Comparison of ENCODE assay signal across 11 cellular contexts in the genomic region with DNA sequence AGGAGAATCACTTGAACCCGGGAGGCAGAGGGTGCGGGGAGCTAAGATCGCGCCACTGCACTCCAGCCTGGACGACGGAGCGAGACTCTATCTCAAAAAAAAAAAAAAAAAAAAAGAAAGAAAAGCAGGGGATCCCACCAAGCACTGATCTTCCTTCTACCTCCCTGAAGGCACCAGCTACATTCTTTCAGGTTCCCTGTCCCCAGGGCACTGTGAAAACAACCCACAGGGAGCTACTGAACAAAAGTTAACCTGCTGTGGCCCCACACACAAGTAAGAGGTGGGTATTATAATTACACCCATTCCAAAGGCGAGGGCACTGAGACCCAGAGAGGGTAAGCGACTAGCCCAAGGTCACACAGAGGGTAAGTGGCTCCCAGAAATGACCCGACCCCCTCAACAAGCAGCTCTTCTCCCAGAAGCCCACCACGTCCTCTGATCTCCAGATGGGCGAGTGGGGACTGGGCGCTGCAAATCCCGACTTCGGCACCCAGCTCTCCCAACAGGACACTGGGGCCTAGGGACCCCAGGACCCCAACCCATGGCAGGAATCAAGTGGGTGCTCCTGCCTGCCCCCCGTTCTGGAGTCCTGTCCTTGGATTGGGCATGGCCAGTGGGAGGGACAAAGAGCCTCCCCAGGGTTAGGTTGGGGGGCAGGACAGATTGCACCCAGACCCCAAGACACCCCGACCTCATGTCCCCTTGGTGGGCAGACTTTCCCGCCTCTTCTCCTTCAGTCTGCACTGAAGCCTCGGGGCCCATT. TPM values are rescaled to one million over a fixed set of nuclear protein-coding genes. Genes with fewer than 3 reads are reported as not detected.
DNase-seq lines count a peak whose midpoint lies in the region; ATAC-seq and TF ChIP-seq lines count a peak whose summit lies in the region.
"Had no signal": no experiment of that assay in that cellular context is flagged by ENCODE, and none has a peak within 500 bp of the region (broad histone marks: within the 10 kb centered on the region; RNA-seq: fewer than 3 reads in every experiment).

No MANE protein-coding gene starts in this region.

- peak overlapping the region; percentile 97 for H3K4me2 ChIP-seq in DOHH2 (ENCODE audit: low read length)

- no peak for TF ChIP-seq EP300 in suprapubic skin (IDR thresholded peaks at IDR 0.05)

- TF ChIP-seq CTCF in DOHH2 (IDR thresholded peaks at IDR 0.05; ENCODE audit: low read depth, low read length, poor library complexity, severe bottlenecking) (no peak), GM13977 (IDR thresholded peaks at IDR 0.05; ENCODE audit: extremely low read depth, insufficient read depth, missing control alignments) (no peak), suprapubic skin (IDR thresholded peaks at IDR 0.05) (no peak)

- H4K20me1 ChIP-seq in DOHH2 (ENCODE audit: control insufficient read depth, insufficient read depth, low read depth, low read length), result peaks cover 9% of the 10 kb centered on the region; the same call in 1 of the 2 replicates

- DNase-seq in T-helper 17 cell (no peak), immature natural killer cell (no peak), GM13977 (ENCODE audit: low spot score) (no peak), H4 (ENCODE audit: low spot score) (no peak), DMS153 treated with DMSO at 0.1 percent for 48 hours (lab: John Stamatoyannopoulos, UW; ENCODE audit: unreplicated experiment) (no peak), suprapubic skin (ENCODE audit: low spot score in 2 of 2) (no peak)
- DNase-seq: cerebellar nuclear complex had no signal

- H3K36me3 ChIP-seq in ACC112 (ENCODE audit: insufficient read depth, low read length) (no peaks in the 10 kb centered on the region), DOHH2 (ENCODE audit: control insufficient read depth, low read length) (peaks cover 44% of the 10 kb centered on the region), suprapubic skin (no peaks in the 10 kb centered on the region)
- H3K36me3 ChIP-seq: right atrium auricular region had no signal

- H3K4me3 ChIP-seq in ACC112 (ENCODE audit: low read depth, low read length) (peak overlapping the region; percentile 95; the same call in 1 of the 2 replicates), DOHH2 (ENCODE audit: low read length) (peak overlapping the region; percentile 88), suprapubic skin (no peak overlapping the region)
- H3K4me3 ChIP-seq: right atrium auricular region had no signal

- ATAC-seq in T-helper 17 cell, result no peak

- H3K27me3 ChIP-seq in ACC112 (ENCODE audit: insufficient read depth, low read length) (no peaks in the 10 kb centered on the region), DOHH2 (ENCODE audit: control insufficient read depth, low read length) (no peaks in the 10 kb centered on the region), suprapubic skin (no peaks in the 10 kb centered on the region)
- H3K27me3 ChIP-seq: right atrium auricular region had no signal

- H3K79me2 ChIP-seq in ACC112 (ENCODE audit: control insufficient read depth, insufficient read depth, low read length, unreplicated experiment), result peaks cover 59% of the 10 kb centered on the region
- peaks cover 75% of the 10 kb centered on the region for H3K79me2 ChIP-seq in DOHH2 (ENCODE audit: control insufficient read depth, low read length)

- H2AFZ ChIP-seq in ACC112 (ENCODE audit: low read length, unreplicated experiment), result no peak overlapping the region

- 88% methylated on average over 15 of the region's 19 CpGs for WGBS in suprapubic skin

- H3K27ac ChIP-seq in ACC112 (ENCODE audit: low read depth, low read length) (no peak overlapping the region), DOHH2 (ENCODE audit: low read depth, low read length) (no peak overlapping the region), suprapubic skin (no peak overlapping the region)
- H3K27ac ChIP-seq: KMS-11, right atrium auricular region had no signal

- no peaks in the 10 kb centered on the region for H3K9me3 Mint-ChIP-seq in immature natural killer cell

- H3K9me2 ChIP-seq in DOHH2 (replicated peaks; ENCODE audit: control insufficient read depth, low read length), result no peaks in the 10 kb centered on the region

- H3K27me3 Mint-ChIP-seq in T-helper 17 cell, result no peaks in the 10 kb centered on the region
- peaks cover 0 to 7% (median 0%) of the 10 kb centered on the region in 3 donors for H3K27me3 Mint-ChIP-seq in immature natural killer cell (ENCODE audit: low read depth in 3 of 3)

- no peaks in the 10 kb centered on the region for H3K9me3 ChIP-seq in DOHH2 (ENCODE audit: control insufficient read depth, insufficient read depth, low read length)
- H3K9me3 ChIP-seq in T-helper 17 cell (ENCODE audit: control insufficient read depth, low read length, poor library complexity, severe bottlenecking), result no peaks in the 10 kb centered on the region
- H3K9me3 ChIP-seq in suprapubic skin, result no peaks in the 10 kb centered on the region
- H3K9me3 ChIP-seq: right atrium auricular region had no signal

- H3K4me1 Mint-ChIP-seq in T-helper 17 cell (peaks cover 17% of the 10 kb centered on the region), immature natural killer cell (peaks cover 18 to 20% of the 10 kb centered on the region in 2 donors)

- H3K27ac Mint-ChIP-seq in T-helper 17 cell (peak overlapping the region; percentile 89), immature natural killer cell (peak overlapping the region in 5 of 6 donors; percentile 23 to 83 (median 53))

- H3F3A ChIP-seq in DOHH2 (ENCODE audit: control insufficient read depth, insufficient read depth), result no peaks in the 10 kb centered on the region

- H3K4me1 ChIP-seq in ACC112 (ENCODE audit: control insufficient read depth, insufficient read depth, low read length, unreplicated experiment), result peaks cover 7% of the 10 kb centered on the region
- H3K4me1 ChIP-seq in DOHH2 (ENCODE audit: control insufficient read depth, low read length), result peaks cover 37% of the 10 kb centered on the region
- H3K4me1 ChIP-seq in suprapubic skin, result peaks cover 14% of the 10 kb centered on the region

- in situ Hi-C loops in GM13977 (cut with MboI; ENCODE audit: low pct_unique_long_range_greater_than_20kb, low sequenced_read_pairs, unreplicated experiment), result no loop called here

- TF ChIP-seq POLR2A in suprapubic skin (IDR thresholded peaks at IDR 0.05), result no peak

- H3K36me3 Mint-ChIP-seq in T-helper 17 cell (ENCODE audit: low read depth) (no peaks in the 10 kb centered on the region), immature natural killer cell (no peaks in the 10 kb centered on the region)

- H3K4me3 Mint-ChIP-seq in T-helper 17 cell (peak overlapping the region; percentile 87), immature natural killer cell (peak overlapping the region; percentile 46 to 91 (median 66))

RNA-seq across cellular contexts. Expression of a gene that starts 2.4 kb away (rescaled TPM):
- 10 to 100 TPM; 13.1 to 16.0 TPM for total RNA-seq in T-helper 17 cell
- 1 to 10 TPM; 4.6 to 8.4 (median 5.0) TPM for polyA plus RNA-seq in immature natural killer cell
- total RNA-seq in H4 (2014; rRNA removed; shearing (Covaris generic)), result 64.3 and 86.4 TPM in 2 replicates
- 10 to 100 TPM; 17.1 to 26.8 (median 24.7) TPM for total RNA-seq in suprapubic skin

RNA-seq across cellular contexts. Expression of a gene that starts 21.5 kb away (rescaled TPM):
- total RNA-seq in T-helper 17 cell, result 100 to 1,000 TPM; 120 to 135 TPM
- polyA plus RNA-seq in immature natural killer cell, result 100 to 1,000 TPM in 1 of 3 donors, 10 to 100 TPM in 2; 68.0 to 105 (median 72.9) TPM
- 14.3 and 82.3 TPM in 2 replicates for total RNA-seq in H4 (2014; rRNA removed; shearing (Covaris generic))
- total RNA-seq in suprapubic skin, result 100 to 1,000 TPM in 1 of 4 donors, 10 to 100 TPM in 3; 52.5 to 134 (median 68.7) TPM

RNA-seq across cellular contexts. Expression of a gene that starts 27.0 kb away (rescaled TPM):
- total RNA-seq in T-helper 17 cell, result 10 to 100 TPM; 22.3 to 27.8 TPM
- 10 to 100 TPM; 74.3 to 99.6 (median 84.9) TPM for polyA plus RNA-seq in immature natural killer cell
- 39.9 and 40.8 TPM in 2 replicates for total RNA-seq in H4 (2014; rRNA removed; shearing (Covaris generic))
- 10 to 100 TPM; 22.1 to 48.6 (median 46.6) TPM for total RNA-seq in suprapubic skin
